In the genomic region with DNA sequence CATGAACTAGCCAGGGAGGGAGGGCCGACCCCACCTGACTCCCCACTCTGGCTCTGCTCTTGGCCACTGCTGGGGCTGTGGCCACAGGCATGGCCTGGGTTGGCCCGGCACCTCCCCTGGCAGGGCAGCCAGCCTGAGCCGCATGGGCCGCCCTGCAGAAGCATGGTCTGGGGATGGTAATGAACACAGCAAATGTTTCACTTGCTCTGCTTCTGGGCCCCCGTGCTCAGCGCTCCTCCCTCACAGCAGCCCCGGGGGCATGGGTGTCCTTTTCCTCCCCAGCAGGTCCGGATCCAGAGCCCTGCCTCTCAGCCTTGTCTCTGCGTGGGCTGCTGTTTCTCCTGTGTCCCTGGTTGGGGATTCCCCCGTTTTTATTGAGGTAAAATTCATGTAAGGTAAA, we compare ENCODE assay signal across 18 cellular contexts. TPM values are rescaled to one million over a fixed set of nuclear protein-coding genes. Genes with fewer than 3 reads are reported as not detected.
DNase-seq lines count a peak whose midpoint lies in the region; ATAC-seq and TF ChIP-seq lines count a peak whose summit lies in the region.
"Had no signal": no experiment of that assay in that cellular context is flagged by ENCODE, and none has a peak within 500 bp of the region (broad histone marks: within the 10 kb centered on the region; RNA-seq: fewer than 3 reads in every experiment).

No MANE protein-coding gene starts in this region.

- no peak overlapping the region for H4K91ac ChIP-seq in neuronal stem cell (ENCODE audit: low read depth, low read length, poor library complexity)

- H3K9me3 Mint-ChIP-seq in MCF 10A (ENCODE audit: unreplicated experiment): no peaks in the 10 kb centered on the region
- H3K9me3 Mint-ChIP-seq: CD8-positive, alpha-beta T cell; effector memory CD8-positive, alpha-beta T cell; T-helper 1 cell treated with Interleukin-12 subunit alpha and Interleukin-12 subunit beta and Interleukin-4 antibody, amounts not matched to agents 30 μg/mL and 1 μg/mL, for 36 hours had no signal

- H3K4me2 ChIP-seq in neuronal stem cell (ENCODE audit: insufficient read depth, low read length, poor library complexity, severe bottlenecking): no peak overlapping the region

- no peak overlapping the region for H3K27ac Mint-ChIP-seq in MCF 10A (ENCODE audit: low read depth, unreplicated experiment)
- H3K27ac Mint-ChIP-seq: CD8-positive, alpha-beta T cell; effector memory CD8-positive, alpha-beta T cell; naive thymus-derived CD8-positive, alpha-beta T cell; progenitor cell of endocrine pancreas; T-helper 1 cell treated with Interleukin-12 subunit alpha and Interleukin-12 subunit beta and Interleukin-4 antibody, amounts not matched to agents 30 μg/mL and 1 μg/mL, for 36 hours had no signal

- H2BK5ac ChIP-seq in neuronal stem cell (ENCODE audit: low read length): no peak overlapping the region

- H3K9ac ChIP-seq in neuronal stem cell (ENCODE audit: low read depth, low read length, poor library complexity): peak overlapping the region; percentile 77

- peak overlapping the region; percentile 88 for H2AK5ac ChIP-seq in neuronal stem cell (ENCODE audit: low read depth, low read length)

- no peaks in the 10 kb centered on the region for H3K79me1 ChIP-seq in neuronal stem cell (ENCODE audit: low read depth, low read length)

- H3K27ac ChIP-seq in neuronal stem cell (replicated peaks; ENCODE audit: low read length): no peak overlapping the region

- H2AFZ ChIP-seq in neuronal stem cell (ENCODE audit: low read length): no peak overlapping the region

- H3K36me3 ChIP-seq in BE2C (no peaks in the 10 kb centered on the region), neuronal stem cell (replicated peaks in 1 of 2; ENCODE audit: control insufficient read depth in 2 of 2, insufficient read depth in 2 of 2, low read length in 2 of 2) (no peaks in the 10 kb centered on the region)

- H3K27me3 ChIP-seq in BE2C (no peaks in the 10 kb centered on the region), neuronal stem cell (ENCODE audit: control insufficient read depth in 3 of 3, insufficient read depth in 3 of 3, low read depth in 1 of 3, low read length in 3 of 3) (no peaks in the 10 kb centered on the region)

- intact Hi-C loops in MCF 10A (cut with micrococcal nuclease): no loop called here

- no peak for ATAC-seq in HG03196 (IDR thresholded peaks at IDR 0.05; ENCODE audit: unreplicated experiment)
- ATAC-seq: CD8-positive, alpha-beta T cell; effector memory CD8-positive, alpha-beta T cell; naive thymus-derived CD8-positive, alpha-beta T cell had no signal

- DNase-seq in BE2C: peak; percentile 47
- DNase-seq in ELF-1 (ENCODE audit: low read depth, low spot score): peak; percentile 54
- DNase-seq in MCF 10A (ENCODE audit: unreplicated experiment): peak; percentile 46
- DNase-seq in neuronal stem cell (ENCODE audit: low spot score): no peak
- DNase-seq in NOMO-1 treated with dmso at 0.1 percent for 144 hours (lab: John Stamatoyannopoulos, UW; ENCODE audit: unreplicated experiment): no peak
- no peak for DNase-seq in NCI-H524 treated with DMSO at 0.1 percent for 48 hours (lab: John Stamatoyannopoulos, UW)
- DNase-seq in kidney tubule cell (ENCODE audit: low spot score): no peak
- DNase-seq: activated naive CD4-positive, alpha-beta T cell treated with anti-CD3 and anti-CD28 coated beads, Interleukin-2, amount 50 U/mL, for 16 hours; CD8-positive, alpha-beta T cell; DMS79; effector memory CD8-positive, alpha-beta T cell; immature natural killer cell; naive thymus-derived CD8-positive, alpha-beta T cell; NCI-H1694 treated with DMSO at 0.1 percent for 48 hours; NCI-H345 had no signal

- WGBS in neuronal stem cell (ENCODE audit: extremely low coverage in 2 of 2, insufficient read length in 2 of 2, insufficient replicate concordance in 1 of 2), 2 donors: no CpG with 5 or more reads among the region's 10 CpGs

- H2BK15ac ChIP-seq in neuronal stem cell (ENCODE audit: low read length): no peak overlapping the region

- CTCF ChIA-PET in MCF 10A (lab: Yijun Ruan, JAX): no interaction called here

- H3K4me3 Mint-ChIP-seq in MCF 10A (ENCODE audit: unreplicated experiment): no peak overlapping the region
- H3K4me3 Mint-ChIP-seq: CD8-positive, alpha-beta T cell; effector memory CD8-positive, alpha-beta T cell; immature natural killer cell; naive thymus-derived CD8-positive, alpha-beta T cell; T-helper 1 cell treated with Interleukin-12 subunit alpha and Interleukin-12 subunit beta and Interleukin-4 antibody, amounts not matched to agents 30 μg/mL and 1 μg/mL, for 36 hours had no signal

- H3K36me3 Mint-ChIP-seq in MCF 10A (ENCODE audit: insufficient read depth, unreplicated experiment): no peaks in the 10 kb centered on the region
- H3K36me3 Mint-ChIP-seq: CD8-positive, alpha-beta T cell; immature natural killer cell; naive thymus-derived CD8-positive, alpha-beta T cell had no signal

- H2BK120ac ChIP-seq in neuronal stem cell (ENCODE audit: low read depth, low read length): no peak overlapping the region

- no peaks in the 10 kb centered on the region for H3K9me3 ChIP-seq in BE2C
- H3K9me3 ChIP-seq in neuronal stem cell (replicated peaks in 1 of 2; ENCODE audit: control insufficient read depth in 2 of 2, insufficient read depth in 1 of 2, low read depth in 1 of 2, low read length in 2 of 2): no peaks in the 10 kb centered on the region

- BruUV-seq in MCF 10A (replicated peaks; lab: Mats Ljungman, UMichigan): no TSS peak

- no peak overlapping the region for H3K4me3 ChIP-seq in BE2C (ENCODE audit: low read depth, low read length)
- H3K4me3 ChIP-seq in neuronal stem cell (ENCODE audit: low read length in 2 of 2): no peak overlapping the region

- no peak overlapping the region for H3K14ac ChIP-seq in neuronal stem cell (ENCODE audit: low read length)

- no peak overlapping the region for H3K23ac ChIP-seq in neuronal stem cell (ENCODE audit: low read depth, low read length, poor library complexity)

- no peaks in the 10 kb centered on the region for H3K4me1 ChIP-seq in BE2C
- no peaks in the 10 kb centered on the region for H3K4me1 ChIP-seq in neuronal stem cell (ENCODE audit: control insufficient read depth in 2 of 2, insufficient read depth in 1 of 2, low read depth in 1 of 2, low read length in 2 of 2)

- peak overlapping the region; percentile 93 for H3K18ac ChIP-seq in neuronal stem cell (ENCODE audit: low read length)

- H3K4ac ChIP-seq in neuronal stem cell (ENCODE audit: low read length): no peak overlapping the region

- POLR2A ChIA-PET in MCF 10A (lab: Yijun Ruan, JAX): no interaction called here

- no peak for TF ChIP-seq CTCF in BE2C (IDR thresholded peaks at IDR 0.05; ENCODE audit: low read depth, low read length)
- TF ChIP-seq CTCF in MCF 10A (IDR thresholded peaks at IDR 0.05; ENCODE audit: unreplicated experiment): no peak

- H2BK12ac ChIP-seq in neuronal stem cell (ENCODE audit: low read length): peak overlapping the region; percentile 98

- no peaks in the 10 kb centered on the region for H3K27me3 Mint-ChIP-seq in MCF 10A (ENCODE audit: insufficient read depth, unreplicated experiment)
- H3K27me3 Mint-ChIP-seq: effector memory CD8-positive, alpha-beta T cell; progenitor cell of endocrine pancreas had no signal

- peaks cover 4% of the 10 kb centered on the region for H3K4me1 Mint-ChIP-seq in MCF 10A (ENCODE audit: insufficient read depth, unreplicated experiment)

- no peak overlapping the region for H4K8ac ChIP-seq in neuronal stem cell (ENCODE audit: low read depth, low read length)

RNA-seq across cellular contexts. Expression of a gene that starts 30.9 kb away (rescaled TPM):
- 11.5 TPM for polyA plus RNA-seq in BE2C (2012; ENCODE audit: insufficient read depth, insufficient read length, low read depth)
- 0.05 TPM in 1 of 2 replicates, not detected in the other for total RNA-seq in MCF 10A (2022)
- 0.78 TPM for polyA plus RNA-seq in neuronal stem cell (2013, experiment 1 of 2)
- polyA plus RNA-seq in neuronal stem cell (2013, experiment 2 of 2): 0.89 TPM
- total RNA-seq: naive thymus-derived CD8-positive, alpha-beta T cell had no signal
- polyA plus RNA-seq: immature natural killer cell had no signal

Comparison
In these comparisons a context has a peak if more than half of its experiments do, and no peak if none do; other contexts are left out.
1. DNase-seq: peak in BE2C (single experiment), ELF-1 (single experiment) and MCF 10A (single experiment); none in neuronal stem cell (single experiment), NOMO-1 treated with dmso at 0.1 percent for 144 hours (single experiment), NCI-H524 treated with DMSO at 0.1 percent for 48 hours (single experiment) and kidney tubule cell (single experiment).